ENCODE assay signal across 8 cellular contexts in genomic region chr2:96923810-96924774, GRCh38. TPM values are rescaled to one million over a fixed set of nuclear protein-coding genes. Genes with fewer than 3 reads are reported as not detected.
DNase-seq lines count a peak whose midpoint lies in the region; ATAC-seq and TF ChIP-seq lines count a peak whose summit lies in the region.
"Had no signal": no experiment of that assay in that cellular context is flagged by ENCODE, and none has a peak within 500 bp of the region (broad histone marks: within the 10 kb centered on the region; RNA-seq: fewer than 3 reads in every experiment).

No MANE protein-coding gene starts in this region.

- POLR2A ChIA-PET in activated CD4-positive, alpha-beta T cell treated with anti-CD3 and anti-CD28 coated beads, Interleukin-2, amount 10 ng/mL, durations not matched to agents 7 days and 5 days (lab: Charles Lee), result no interaction called here

- ATAC-seq in activated naive CD4-positive, alpha-beta T cell treated with anti-CD3 and anti-CD28 coated beads, Interleukin-2, amount 50 U/mL, for 72 hours, result peak; percentile 70 to 86
- peak; percentile 88 for ATAC-seq in stimulated activated naive CD8-positive, alpha-beta T cell treated with anti-CD3 and anti-CD28 coated beads, Interleukin-15, amount 100 ng/mL, for 72 hours
- no peak for ATAC-seq in HG02798 (IDR thresholded peaks at IDR 0.05; ENCODE audit: poor library complexity, unreplicated experiment)

- H3K36me3 ChIP-seq in osteoblast (ENCODE audit: insufficient read depth, low read length), result no peaks in the 10 kb centered on the region

- H3K4me1 Mint-ChIP-seq in activated CD4-positive, alpha-beta T cell treated with anti-CD3 and anti-CD28 coated beads, Interleukin-2, amount 10 ng/mL, durations not matched to agents 7 days and 5 days, result peaks cover 38% of the 10 kb centered on the region
- peaks cover 59% of the 10 kb centered on the region for H3K4me1 Mint-ChIP-seq in stimulated activated naive CD8-positive, alpha-beta T cell treated with anti-CD3 and anti-CD28 coated beads, Interleukin-15, amount 100 ng/mL, for 72 hours

- H3K27me3 ChIP-seq in osteoblast (ENCODE audit: insufficient read depth, low read length), result peaks cover 18% of the 10 kb centered on the region

- no peak for DNase-seq in activated CD4-positive, alpha-beta T cell treated with anti-CD3 and anti-CD28 coated beads, Interleukin-2, amount 10 ng/mL, durations not matched to agents 7 days and 5 days
- peak; percentile 12 to 65 for DNase-seq in activated naive CD4-positive, alpha-beta T cell treated with anti-CD3 and anti-CD28 coated beads, Interleukin-2, amount 50 U/mL, for 72 hours (ENCODE audit: low spot score in 2 of 2)
- peak; percentile 54 for DNase-seq in osteoblast (ENCODE audit: insufficient read length, low spot score, missing footprints)
- peak; percentile 65 to 69 for DNase-seq in stimulated activated naive CD8-positive, alpha-beta T cell treated with anti-CD3 and anti-CD28 coated beads, Interleukin-15, amount 100 ng/mL, for 72 hours
- DNase-seq in cerebellum (ENCODE audit: low spot score), result no peak
- no peak for DNase-seq in NCI-H2029 treated with DMSO at 0.1 percent for 48 hours (lab: John Stamatoyannopoulos, UW)
- DNase-seq: kidney had no signal

- H3K27ac Mint-ChIP-seq in activated CD4-positive, alpha-beta T cell treated with anti-CD3 and anti-CD28 coated beads, Interleukin-2, amount 10 ng/mL, durations not matched to agents 7 days and 5 days, result peak overlapping the region; percentile 81
- peak overlapping the region; percentile 84 to 86 for H3K27ac Mint-ChIP-seq in activated naive CD4-positive, alpha-beta T cell treated with anti-CD3 and anti-CD28 coated beads, Interleukin-2, amount 50 U/mL, for 72 hours
- peak overlapping the region; percentile 95 to 99 for H3K27ac Mint-ChIP-seq in stimulated activated naive CD8-positive, alpha-beta T cell treated with anti-CD3 and anti-CD28 coated beads, Interleukin-15, amount 100 ng/mL, for 72 hours

- no peak for TF ChIP-seq CTCF in osteoblast (IDR thresholded peaks at IDR 0.05; ENCODE audit: extremely low read depth, low read depth, low read length)

- H4K20me1 ChIP-seq in osteoblast (ENCODE audit: insufficient read depth, low read length), result no peaks in the 10 kb centered on the region

- no peaks in the 10 kb centered on the region for H3K79me2 ChIP-seq in osteoblast (ENCODE audit: insufficient read depth, low read length)

- peaks cover 19% of the 10 kb centered on the region for H3K4me1 ChIP-seq in osteoblast (ENCODE audit: insufficient read depth, low read length)

- H3K4me2 ChIP-seq in osteoblast (ENCODE audit: insufficient read depth, low read length), result no peak overlapping the region

- H2AFZ ChIP-seq in osteoblast (ENCODE audit: low read length), result no peak overlapping the region

- no peaks in the 10 kb centered on the region for H3K36me3 Mint-ChIP-seq in activated CD4-positive, alpha-beta T cell treated with anti-CD3 and anti-CD28 coated beads, Interleukin-2, amount 10 ng/mL, durations not matched to agents 7 days and 5 days (ENCODE audit: low read depth)
- H3K36me3 Mint-ChIP-seq in activated naive CD4-positive, alpha-beta T cell treated with anti-CD3 and anti-CD28 coated beads, Interleukin-2, amount 50 U/mL, for 72 hours, result no peaks in the 10 kb centered on the region

- no peak overlapping the region for H3K4me3 ChIP-seq in osteoblast (ENCODE audit: insufficient read depth, low read length)

- no peak overlapping the region for H3K27ac ChIP-seq in osteoblast (ENCODE audit: low read depth, low read length)

- no peaks in the 10 kb centered on the region for H3K9me3 ChIP-seq in osteoblast (ENCODE audit: low read depth, low read length)

- H3K4me3 Mint-ChIP-seq in activated CD4-positive, alpha-beta T cell treated with anti-CD3 and anti-CD28 coated beads, Interleukin-2, amount 10 ng/mL, durations not matched to agents 7 days and 5 days, result peak overlapping the region; percentile 60
- H3K4me3 Mint-ChIP-seq in stimulated activated naive CD8-positive, alpha-beta T cell treated with anti-CD3 and anti-CD28 coated beads, Interleukin-15, amount 100 ng/mL, for 72 hours, result peak overlapping the region; percentile 73 to 84

- no peaks in the 10 kb centered on the region for H3K9me3 Mint-ChIP-seq in activated CD4-positive, alpha-beta T cell treated with anti-CD3 and anti-CD28 coated beads, Interleukin-2, amount 10 ng/mL, durations not matched to agents 7 days and 5 days
- H3K9me3 Mint-ChIP-seq in activated naive CD4-positive, alpha-beta T cell treated with anti-CD3 and anti-CD28 coated beads, Interleukin-2, amount 50 U/mL, for 72 hours, result no peaks in the 10 kb centered on the region
- H3K9me3 Mint-ChIP-seq in stimulated activated naive CD8-positive, alpha-beta T cell treated with anti-CD3 and anti-CD28 coated beads, Interleukin-15, amount 100 ng/mL, for 72 hours, result no peaks in the 10 kb centered on the region

- peaks cover 2% of the 10 kb centered on the region for H3K27me3 Mint-ChIP-seq in activated CD4-positive, alpha-beta T cell treated with anti-CD3 and anti-CD28 coated beads, Interleukin-2, amount 10 ng/mL, durations not matched to agents 7 days and 5 days
- no peaks in the 10 kb centered on the region for H3K27me3 Mint-ChIP-seq in stimulated activated naive CD8-positive, alpha-beta T cell treated with anti-CD3 and anti-CD28 coated beads, Interleukin-15, amount 100 ng/mL, for 72 hours

- CTCF ChIA-PET in activated CD4-positive, alpha-beta T cell treated with anti-CD3 and anti-CD28 coated beads, Interleukin-2, amount 10 ng/mL, durations not matched to agents 7 days and 5 days (lab: Charles Lee), result interaction anchor here (0.7 to 2.0 kb wide), 2 partner anchors 11 to 13 kb away, joined by 3 to 6 read pairs; no protein-coding TSS in a partner anchor

RNA-seq across cellular contexts. Expression of gene SEMA4C, which starts 54.2 kb away (rescaled TPM):
- 10 to 100 TPM; 25.5 to 35.4 TPM for total RNA-seq in activated CD4-positive, alpha-beta T cell treated with anti-CD3 and anti-CD28 coated beads, Interleukin-2, amount 10 ng/mL, durations not matched to agents 7 days and 5 days
- total RNA-seq in activated naive CD4-positive, alpha-beta T cell treated with anti-CD3 and anti-CD28 coated beads, Interleukin-2, amount 50 U/mL, for 72 hours, result 10 to 100 TPM in 1 of 2 donors, 1 to 10 TPM in 1; 6.8 to 10.8 TPM
- total RNA-seq in osteoblast, result 28.0 and 29.7 TPM in 2 replicates
- total RNA-seq in cerebellum, result 51.0 TPM

Comparison
In these comparisons a context has a peak if more than half of its experiments do, and no peak if none do; other contexts are left out.
1. DNase-seq: peak in activated naive CD4-positive, alpha-beta T cell treated with anti-CD3 and anti-CD28 coated beads, Interleukin-2, amount 50 U/mL, for 72 hours (2 of 2), osteoblast (single experiment) and stimulated activated naive CD8-positive, alpha-beta T cell treated with anti-CD3 and anti-CD28 coated beads, Interleukin-15, amount 100 ng/mL, for 72 hours (2 of 2); none in activated CD4-positive, alpha-beta T cell treated with anti-CD3 and anti-CD28 coated beads, Interleukin-2, amount 10 ng/mL, durations not matched to agents 7 days and 5 days (single experiment), cerebellum (single experiment) and NCI-H2029 treated with DMSO at 0.1 percent for 48 hours (single experiment).
2. Peak in every context shown above with its lines, with median percentiles within 50 percentile points of each other: H3K27ac Mint-ChIP-seq.